In genomic region chr4:98608343-98608742, GRCh38 we compare ENCODE assay signal across 15 cellular contexts. TPM values are rescaled to one million over a fixed set of nuclear protein-coding genes. Genes with fewer than 3 reads are reported as not detected.
DNase-seq lines count a peak whose midpoint lies in the region; ATAC-seq, FAIRE-seq and TF ChIP-seq lines count a peak whose summit lies in the region.
"Had no signal": no experiment of that assay in that cellular context is flagged by ENCODE, and none has a peak within 500 bp of the region (broad histone marks: within the 10 kb centered on the region; RNA-seq: fewer than 3 reads in every experiment).

No MANE protein-coding gene starts in this region.

- H3K9me3 ChIP-seq in SK-N-SH: no peaks in the 10 kb centered on the region
- H3K9me3 ChIP-seq in IMR-90 (ENCODE audit: control insufficient read depth, insufficient read depth, low read length): no peaks in the 10 kb centered on the region; the same call in 1 of the 2 replicates
- H3K9me3 ChIP-seq: BLaER1 had no signal

- TF ChIP-seq CTCF in SK-N-SH (IDR thresholded peaks at IDR 0.05) (no peak), IMR-90 (conservative IDR thresholded peaks at IDR 0.05; ENCODE audit: low read depth, low read length) (no peak), bronchial epithelial cell (IDR thresholded peaks at IDR 0.05; ENCODE audit: insufficient read depth, low read length, severe bottlenecking) (no peak)

- no peaks in the 10 kb centered on the region for H3K9me2 ChIP-seq in SK-N-SH

- H2AFZ ChIP-seq in SK-N-SH (ENCODE audit: low read depth) (no peak overlapping the region), IMR-90 (replicated peaks; ENCODE audit: low read length, poor library complexity) (no peak overlapping the region)

- peak overlapping the region; percentile 11; the same call in 1 of the 2 replicates for H2AK5ac ChIP-seq in IMR-90 (ENCODE audit: low read depth, low read length)

- H4K8ac ChIP-seq in IMR-90 (ENCODE audit: low read depth in 2 of 2, low read length in 2 of 2): no peak overlapping the region

- ATAC-seq in SK-N-SH treated with all-trans-retinoic acid at 6 μM for 48 hours: no peak
- no peak for ATAC-seq in IMR-90 (ENCODE audit: low read depth)

- H3K36me3 ChIP-seq in SK-N-SH (replicated peaks in 1 of 2; ENCODE audit: control insufficient read depth in 1 of 2, insufficient read depth in 2 of 2, low read length in 1 of 2): peaks cover 0 to 7% of the 10 kb centered on the region in 2 experiments
- peaks cover 1% of the 10 kb centered on the region; the same call in 1 of the 2 replicates for H3K36me3 ChIP-seq in IMR-90 (ENCODE audit: control insufficient read depth, insufficient read depth, low read length)
- H3K36me3 ChIP-seq in bronchial epithelial cell (ENCODE audit: control insufficient read depth, insufficient read depth, low read length): no peaks in the 10 kb centered on the region
- H3K36me3 ChIP-seq: BLaER1 had no signal

- H3K79me2 ChIP-seq in SK-N-SH (ENCODE audit: insufficient read depth): peaks cover 100% of the 10 kb centered on the region

- DNase-seq in SK-N-SH: peak; percentile 24
- no peak for DNase-seq in IMR-90
- DNase-seq in bronchial epithelial cell (ENCODE audit: low read depth): no peak
- DNase-seq in substantia nigra (lab: John Stamatoyannopoulos, UW): peak in 1 of 49 donors; percentile 40
- no peak for DNase-seq in activated CD8-positive, alpha-beta memory T cell treated with anti-CD3 and anti-CD28 coated beads, Interleukin-2, amount 50 U/mL, for 4 hours
- no peak for DNase-seq in T-helper 1 cell
- DNase-seq in amygdala (lab: John Stamatoyannopoulos, UW): no peak
- DNase-seq: DMS 273 treated with DMSO at 0.1 percent for 48 hours, H7, NCI-H187, NCI-H748 treated with DMSO at 0.1 percent for 48 hours, OCI-M1, SHP77 treated with DMSO at 0.1 percent for 48 hours had no signal

- H2BK20ac ChIP-seq in IMR-90 (ENCODE audit: low read depth, low read length): no peak overlapping the region

- POLR2A ChIA-PET in SK-N-SH (lab: Yijun Ruan, JAX): no interaction called here
- POLR2A ChIA-PET in IMR-90 (lab: Charles Lee; ENCODE audit: unreplicated experiment): no interaction called here

- peaks cover 45% of the 10 kb centered on the region for H4K20me1 ChIP-seq in SK-N-SH (ENCODE audit: insufficient read depth)
- peaks cover 16% of the 10 kb centered on the region; the same call in 1 of the 2 replicates for H4K20me1 ChIP-seq in IMR-90 (ENCODE audit: insufficient read depth, low read length)
- H4K20me1 ChIP-seq: BLaER1 had no signal

- no peak overlapping the region for H3K27ac ChIP-seq in SK-N-SH (ENCODE audit: low read depth in 2 of 2, low read length in 1 of 2)
- H3K27ac ChIP-seq in IMR-90 (ENCODE audit: insufficient read depth, low read length): no peak overlapping the region
- peak overlapping the region; percentile 26 for H3K27ac ChIP-seq in substantia nigra (ENCODE audit: low read depth, low read length, poor library complexity, severe bottlenecking)
- H3K27ac ChIP-seq: BLaER1 had no signal

- no peak for TF ChIP-seq EP300 in SK-N-SH (IDR thresholded peaks at IDR 0.05; ENCODE audit: borderline replicate concordance in 1 of 2, low read depth in 1 of 2, low read length in 1 of 2)

- CTCF ChIA-PET in SK-N-SH (lab: Yijun Ruan, JAX): no interaction called here
- CTCF ChIA-PET in IMR-90 (lab: Yijun Ruan, JAX): no interaction called here

- no peak overlapping the region for H2AK9ac ChIP-seq in IMR-90 (replicated peaks; ENCODE audit: low read depth, low read length, poor library complexity)

- H2BK5ac ChIP-seq in IMR-90 (ENCODE audit: low read depth, low read length, poor library complexity, severe bottlenecking): no peak overlapping the region

- intact Hi-C loops in IMR-90 (cut with micrococcal nuclease): no loop called here

- no TSS peak for BruUV-seq in IMR-90 (replicated peaks; lab: Mats Ljungman, UMichigan)

- H3K56ac ChIP-seq in IMR-90 (ENCODE audit: extremely low read depth, insufficient read depth, low read length): no peak overlapping the region

- no peaks in the 10 kb centered on the region for H3F3A ChIP-seq in SK-N-SH (replicated peaks; ENCODE audit: insufficient read depth)

- H2BK15ac ChIP-seq in IMR-90 (ENCODE audit: low read depth, low read length): no peak overlapping the region

- no peak overlapping the region for H3K18ac ChIP-seq in IMR-90 (ENCODE audit: low read depth, low read length)

- H4K5ac ChIP-seq in IMR-90 (ENCODE audit: low read depth, low read length): no peak overlapping the region

- no peak overlapping the region for H3K14ac ChIP-seq in IMR-90 (replicated peaks; ENCODE audit: low read depth, low read length)

- H3K9ac ChIP-seq in SK-N-SH: no peak overlapping the region
- H3K9ac ChIP-seq in IMR-90 (ENCODE audit: low read depth, low read length): no peak overlapping the region
- H3K9ac ChIP-seq: BLaER1 had no signal

- H3K27me3 ChIP-seq in SK-N-SH (ENCODE audit: insufficient read depth) (no peaks in the 10 kb centered on the region), IMR-90 (ENCODE audit: control insufficient read depth, insufficient read depth, low read length) (no peaks in the 10 kb centered on the region), bronchial epithelial cell (ENCODE audit: control insufficient read depth, insufficient read depth, low read length) (no peaks in the 10 kb centered on the region)
- H3K27me3 ChIP-seq: BLaER1 had no signal

- H3K4me1 ChIP-seq in SK-N-SH (ENCODE audit: control insufficient read depth in 1 of 2, insufficient read depth in 2 of 2, low read depth in 1 of 2, low read length in 1 of 2) (peaks cover 0 to 18% of the 10 kb centered on the region in 2 experiments; a peak in 1 of 4 replicates), IMR-90 (ENCODE audit: control insufficient read depth, insufficient read depth, low read length) (peaks cover 23% of the 10 kb centered on the region)
- H3K4me1 ChIP-seq: BLaER1 had no signal

- in situ Hi-C loops in IMR-90 (cut with MboI; ENCODE audit: low sequenced_read_pairs): no loop called here

- peak; percentile 62 for FAIRE-seq in bronchial epithelial cell (lab: Jason Lieb, UNC)

- H3K9me1 ChIP-seq in IMR-90 (ENCODE audit: insufficient read depth, low read length): peaks cover 6% of the 10 kb centered on the region; the same call in 1 of the 2 replicates

- dilution Hi-C loops in IMR-90 (cut with HindIII; ENCODE audit: low sequenced_read_pairs, unreplicated experiment): no loop called here

- 0 out of 2 replicates have a peak overlapping the region, but pooled peaks have one; percentile 19 for H3K4ac ChIP-seq in IMR-90 (ENCODE audit: low read depth, low read length)

- no peak overlapping the region for H3K4me2 ChIP-seq in SK-N-SH
- no peak overlapping the region for H3K4me2 ChIP-seq in IMR-90 (ENCODE audit: low read depth, low read length)
- H3K4me2 ChIP-seq: BLaER1 had no signal

- peaks cover 45 to 77% of the 10 kb centered on the region in 2 experiments for H3K79me1 ChIP-seq in IMR-90 (ENCODE audit: low read depth in 1 of 2, low read length in 2 of 2)

- no peak overlapping the region for H3K4me3 ChIP-seq in SK-N-SH (ENCODE audit: low read depth in 2 of 2, low read length in 1 of 2)
- H3K4me3 ChIP-seq in IMR-90 (ENCODE audit: insufficient read depth, low read depth, low read length): no peak overlapping the region
- H3K4me3 ChIP-seq in bronchial epithelial cell (ENCODE audit: low read depth, low read length): no peak overlapping the region
- H3K4me3 ChIP-seq: BLaER1 had no signal

- H4K91ac ChIP-seq in IMR-90 (ENCODE audit: insufficient read depth, low read depth, low read length): no peak overlapping the region

- WGBS in SK-N-SH (ENCODE audit: low lambda C conversion rate): 89% methylated on average over 3 of the region's 5 CpGs
- no CpG with 5 or more reads among the region's 5 CpGs for WGBS in IMR-90 (ENCODE audit: extremely low coverage in 2 of 2, insufficient read length in 1 of 2), 2 experiments

- TF ChIP-seq RAD21 in SK-N-SH (IDR thresholded peaks at IDR 0.05; ENCODE audit: low read length) (no peak), IMR-90 (IDR thresholded peaks at IDR 0.05; ENCODE audit: low read length) (no peak)

- no peak for TF ChIP-seq POLR2A in IMR-90 (IDR thresholded peaks at IDR 0.05; ENCODE audit: low read depth, low read length)

- H3K23ac ChIP-seq in IMR-90 (ENCODE audit: low read depth, low read length): no peak overlapping the region

- H2BK120ac ChIP-seq in IMR-90 (ENCODE audit: low read depth, low read length): no peak overlapping the region

TF ChIP-seq in SK-N-SH, 30 proteins besides CTCF, POLR2A, EP300 and RAD21:
- no peak for TF ChIP-seq JUND (IDR thresholded peaks at IDR 0.05)
- TF ChIP-seq SIN3A (IDR thresholded peaks at IDR 0.05; ENCODE audit: borderline replicate concordance, low read depth, low read length): no peak
- TF ChIP-seq GATA2 (CRISPR knock-in tag; IDR thresholded peaks at IDR 0.05): peak; percentile 35; the same call in 1 of the 2 replicates
- TF ChIP-seq TAF1 (IDR thresholded peaks at IDR 0.05; ENCODE audit: borderline replicate concordance, low read depth, low read length): no peak
- TF ChIP-seq MEF2A (IDR thresholded peaks at IDR 0.05; ENCODE audit: borderline replicate concordance, low read depth): no peak

TF ChIP-seq in IMR-90, 13 proteins besides CTCF, POLR2A, EP300 and RAD21:
- TF ChIP-seq CEBPB (IDR thresholded peaks at IDR 0.05; ENCODE audit: low read depth, low read length) (no peak), BHLHE40 (IDR thresholded peaks at IDR 0.05; ENCODE audit: low read depth, low read length) (no peak), FOS (IDR thresholded peaks at IDR 0.05; ENCODE audit: low read depth, low read length) (no peak)

RNA-seq across cellular contexts. Expression of gene TSPAN5, which starts 50.1 kb away (rescaled TPM):
- polyA plus RNA-seq in SK-N-SH (2012; rRNA removed) (38.6 and 54.5 TPM in 2 replicates), IMR-90 (2012; rRNA removed) (58.2 and 64.8 TPM in 2 replicates)
- polyA plus RNA-seq in SK-N-SH (2012; cell fraction: cytosol; rRNA removed): 50.9 and 52.2 TPM in 2 replicates
- 31.5 and 41.2 TPM in 2 replicates for polyA plus RNA-seq in SK-N-SH (2012; cell fraction: nucleus; rRNA removed)
- total RNA-seq in IMR-90 (2012; rRNA removed) (79.6 and 88.3 TPM in 2 replicates), bronchial epithelial cell (12.7 and 13.7 TPM in 2 replicates)
- 36.9 and 41.6 TPM in 2 replicates for polyA plus RNA-seq in IMR-90 (2012; cell fraction: cytosol; rRNA removed)
- 21.8 and 70.0 TPM in 2 replicates for polyA plus RNA-seq in IMR-90 (2012; cell fraction: nucleus; rRNA removed; ENCODE audit: low replicate concordance)
